In the genomic region with DNA sequence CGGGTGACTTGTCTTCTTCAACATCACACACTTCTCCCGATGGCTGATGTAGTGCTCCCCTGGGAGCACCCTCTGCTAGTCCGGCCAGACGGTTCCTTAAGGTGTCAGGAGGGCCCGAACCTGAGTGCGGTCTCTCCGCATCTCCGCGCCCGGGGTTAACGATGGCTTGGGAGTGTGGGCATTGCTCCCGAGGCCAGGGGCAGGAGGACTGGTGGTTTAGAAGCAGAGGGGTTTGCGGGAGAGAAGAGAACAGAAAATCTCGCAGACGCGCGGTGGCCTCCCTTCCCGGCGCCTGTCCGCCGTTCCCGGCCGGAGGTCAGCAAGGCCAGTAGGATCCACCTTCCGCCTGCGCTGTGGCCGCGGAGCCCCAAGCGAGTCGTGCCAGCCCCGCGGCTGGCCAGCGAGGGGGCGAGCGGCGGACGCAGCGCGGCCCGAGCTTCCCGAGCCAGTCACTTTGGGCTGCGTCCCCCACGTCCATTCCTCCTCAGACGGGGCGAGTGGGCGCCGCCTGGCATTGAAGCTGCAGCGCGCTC, we compare ENCODE assay signal across 8 cellular contexts. TPM values are rescaled to one million over a fixed set of nuclear protein-coding genes. Genes with fewer than 3 reads are reported as not detected.
DNase-seq lines count a peak whose midpoint lies in the region; ATAC-seq and TF ChIP-seq lines count a peak whose summit lies in the region.

No MANE protein-coding gene starts in this region.

- H2BK15ac ChIP-seq in mesenchymal stem cell (ENCODE audit: low read depth, poor library complexity, severe bottlenecking) = no peak overlapping the region

- H3K14ac ChIP-seq in mesenchymal stem cell (ENCODE audit: low read length in 2 of 2) = peak overlapping the region in 1 of 2 experiments; percentile 90

- H3K27me3 ChIP-seq in HUES64 (ENCODE audit: insufficient read depth, low read length) = peaks cover 44% of the 10 kb centered on the region
- peaks cover 22% of the 10 kb centered on the region for H3K27me3 ChIP-seq in colonic mucosa
- peaks cover 21 to 43% of the 10 kb centered on the region in 2 experiments for H3K27me3 ChIP-seq in mesenchymal stem cell (ENCODE audit: control insufficient read depth in 1 of 2, insufficient read depth in 1 of 2, low read length in 2 of 2)

- no peak overlapping the region for H2BK120ac ChIP-seq in mesenchymal stem cell (ENCODE audit: low read depth, low read length)

- no peak overlapping the region for H4K91ac ChIP-seq in mesenchymal stem cell (ENCODE audit: low read length)

- H2BK5ac ChIP-seq in mesenchymal stem cell (ENCODE audit: low read depth, low read length, poor library complexity, severe bottlenecking) = no peak overlapping the region

- H3K18ac ChIP-seq in mesenchymal stem cell (ENCODE audit: low read depth in 1 of 2, low read length in 2 of 2) = no peak overlapping the region

- peak overlapping the region; percentile 21 for H2AFZ ChIP-seq in mesenchymal stem cell (ENCODE audit: low read depth, low read length)

- no peak for ATAC-seq in HG03097 (IDR thresholded peaks at IDR 0.05; ENCODE audit: low FRiP score, unreplicated experiment)

- no peak overlapping the region for H2AK5ac ChIP-seq in mesenchymal stem cell (ENCODE audit: low read length, severe bottlenecking)

- peak overlapping the region; percentile 90 for H3K9ac ChIP-seq in HUES64 (ENCODE audit: low read depth, low read length)
- no peak overlapping the region for H3K9ac ChIP-seq in colonic mucosa (ENCODE audit: low read depth in 2 of 2, low read length in 2 of 2)
- H3K9ac ChIP-seq in mesenchymal stem cell (ENCODE audit: low read length) = peak overlapping the region; percentile 96

- peak overlapping the region; percentile 15 for H4K8ac ChIP-seq in mesenchymal stem cell (ENCODE audit: low read length)

- intact Hi-C loops in colonic mucosa (cut with DNase I) = no loop called here

- DNase-seq in Ammon's horn (ENCODE audit: low spot score) (peak; percentile 20), colonic mucosa (no peak), mesenchymal stem cell (peak; percentile 8), NCI-H128 (lab: John Stamatoyannopoulos, UW; ENCODE audit: unreplicated experiment) (no peak)
- DNase-seq in stimulated activated naive CD4-positive, alpha-beta T cell treated with Interleukin-2 at 50 U/mL for 16 hours (lab: John Stamatoyannopoulos, UW) = no peak

- peak overlapping the region; percentile 68 for H3K4me3 ChIP-seq in HUES64 (ENCODE audit: low read length)
- peak overlapping the region; percentile 25 for H3K4me3 ChIP-seq in colonic mucosa
- H3K4me3 ChIP-seq in mesenchymal stem cell (ENCODE audit: insufficient read depth in 1 of 2, low read depth in 1 of 2, low read length in 2 of 2) = peak overlapping the region; percentile 55 to 85
- peak overlapping the region; percentile 45 for H3K4me3 ChIP-seq in urinary bladder (ENCODE audit: low read depth, low read length)

- peak overlapping the region; percentile 78 for H3K4me2 ChIP-seq in mesenchymal stem cell (ENCODE audit: low read length, poor library complexity, severe bottlenecking)

- H3K79me1 ChIP-seq in mesenchymal stem cell (replicated peaks; ENCODE audit: low read length, poor library complexity, severe bottlenecking) = no peaks in the 10 kb centered on the region

- H3K9me3 ChIP-seq in HUES64 (ENCODE audit: insufficient read depth, low read depth, low read length) (no peaks in the 10 kb centered on the region), colonic mucosa (no peaks in the 10 kb centered on the region), mesenchymal stem cell (ENCODE audit: control insufficient read depth, low read length) (no peaks in the 10 kb centered on the region)

- H2BK12ac ChIP-seq in mesenchymal stem cell (ENCODE audit: low read length in 2 of 2) = no peak overlapping the region

- H3K36me3 ChIP-seq in HUES64 (ENCODE audit: insufficient read depth, low read length) (peaks cover 7% of the 10 kb centered on the region), colonic mucosa (no peaks in the 10 kb centered on the region), mesenchymal stem cell (ENCODE audit: control insufficient read depth in 1 of 2, insufficient read depth in 2 of 2, low read depth in 1 of 2, low read length in 2 of 2) (no peaks in the 10 kb centered on the region), urinary bladder (ENCODE audit: insufficient read depth) (no peaks in the 10 kb centered on the region)

- H3K27ac ChIP-seq in HUES64 (ENCODE audit: low read depth, low read length) (no peak overlapping the region), colonic mucosa (no peak overlapping the region), mesenchymal stem cell (ENCODE audit: low read length, poor library complexity, severe bottlenecking) (no peak overlapping the region), urinary bladder (ENCODE audit: low read depth) (no peak overlapping the region)

- H3K23ac ChIP-seq in mesenchymal stem cell (ENCODE audit: low read length in 2 of 2) = peak overlapping the region in 1 of 2 experiments; percentile 98

- H3K4ac ChIP-seq in mesenchymal stem cell (ENCODE audit: low read depth in 1 of 2, low read length in 2 of 2) = no peak overlapping the region

- 1% methylated on average over 48 of the region's 48 CpGs for WGBS in HUES64
- WGBS in mesenchymal stem cell = under 1% methylated on average over 48 of the region's 48 CpGs
- 2% methylated on average over 48 of the region's 48 CpGs for WGBS in urinary bladder

- H3K4me1 ChIP-seq in HUES64 (ENCODE audit: insufficient read depth, low read length) = peaks cover 15% of the 10 kb centered on the region; the same call in 1 of the 2 replicates
- no peaks in the 10 kb centered on the region for H3K4me1 ChIP-seq in colonic mucosa
- peaks cover 14% of the 10 kb centered on the region for H3K4me1 ChIP-seq in mesenchymal stem cell (ENCODE audit: control insufficient read depth, insufficient read depth, low read depth, low read length)
- no peaks in the 10 kb centered on the region for H3K4me1 ChIP-seq in urinary bladder (ENCODE audit: insufficient read depth)

- no peak for TF ChIP-seq CTCF in colonic mucosa (IDR thresholded peaks at IDR 0.05)

RNA-seq across cellular contexts. Expression of gene CDO1, which starts 0.7 kb away (rescaled TPM):
- polyA plus RNA-seq in HUES64 (2013, experiment 1 of 2) = 15.7 TPM
- polyA plus RNA-seq in HUES64 (2013, experiment 2 of 2) = 16.7 TPM
- total RNA-seq in colonic mucosa (under 1 TPM; 0.27 to 0.58 TPM), urinary bladder (21.1 TPM)
- polyA plus RNA-seq in mesenchymal stem cell (2013, experiment 1 of 2) = 0.46 TPM
- polyA plus RNA-seq in mesenchymal stem cell (2013, experiment 2 of 2) = 0.70 TPM
- polyA plus RNA-seq in urinary bladder = 18.2 TPM

RNA-seq across cellular contexts. Expression of gene ATG12, which starts 25.6 kb away (rescaled TPM):
- 48.3 TPM for polyA plus RNA-seq in HUES64 (2013, experiment 1 of 2)
- 57.8 TPM for polyA plus RNA-seq in HUES64 (2013, experiment 2 of 2)
- total RNA-seq in colonic mucosa (10 to 100 TPM; 24.5 to 38.9 TPM), urinary bladder (75.9 TPM)
- polyA plus RNA-seq in mesenchymal stem cell (2013, experiment 1 of 2) = 67.9 TPM
- 76.1 TPM for polyA plus RNA-seq in mesenchymal stem cell (2013, experiment 2 of 2)
- polyA plus RNA-seq in urinary bladder = 31.8 TPM

RNA-seq across cellular contexts. Expression of gene AP3S1, which starts 26.0 kb away (rescaled TPM):
- 60.7 TPM for polyA plus RNA-seq in HUES64 (2013, experiment 1 of 2)
- polyA plus RNA-seq in HUES64 (2013, experiment 2 of 2) = 72.5 TPM
- total RNA-seq in colonic mucosa (100 to 1,000 TPM in 1 of 2 donors, 10 to 100 TPM in 1; 56.7 to 105 TPM), urinary bladder (159 TPM)
- 72.2 TPM for polyA plus RNA-seq in mesenchymal stem cell (2013, experiment 1 of 2)
- polyA plus RNA-seq in mesenchymal stem cell (2013, experiment 2 of 2) = 79.1 TPM
- 78.6 TPM for polyA plus RNA-seq in urinary bladder

Comparison
In these comparisons a context has a peak if more than half of its experiments do, and no peak if none do; other contexts are left out.
1. DNase-seq: peak in Ammon's horn (single experiment) and mesenchymal stem cell (single experiment); none in colonic mucosa (single experiment), NCI-H128 (single experiment) and stimulated activated naive CD4-positive, alpha-beta T cell treated with Interleukin-2 at 50 U/mL for 16 hours (single experiment).
2. H3K9ac ChIP-seq: peak in HUES64 (single experiment) and mesenchymal stem cell (single experiment); none in colonic mucosa (0 of 2).
3. RNA of gene CDO1, which starts 0.7 kb away (total RNA-seq): 21.1 TPM in urinary bladder (single experiment); 0.27 to 0.58 TPM in colonic mucosa; every median in the first group is over 10 times any median in the second.
4. Peak in every context shown above with its lines, with median percentiles within 50 percentile points of each other: H3K4me3 ChIP-seq.